ENCODE assay signal across 16 cellular contexts in the genomic region with DNA sequence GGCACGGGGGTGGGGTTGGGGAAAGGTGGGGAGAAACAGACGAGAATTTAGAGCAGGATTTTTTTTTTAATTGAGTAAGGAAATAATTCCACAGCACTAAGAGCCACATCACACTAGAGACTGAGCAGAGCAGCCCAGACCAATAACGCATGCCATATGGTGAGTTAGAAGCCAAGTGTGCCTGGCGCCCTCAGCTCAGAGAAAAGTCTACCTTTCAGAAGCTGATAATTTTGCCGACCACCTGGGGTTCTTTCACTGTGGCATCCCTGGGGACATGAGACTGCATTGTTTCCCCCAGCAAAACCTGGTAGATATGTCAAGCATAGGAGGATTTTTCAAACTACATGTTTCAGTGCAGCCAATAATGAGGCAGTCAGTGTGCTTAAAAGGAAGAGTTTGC.
DNase-seq lines count a peak whose midpoint lies in the region; ATAC-seq and TF ChIP-seq lines count a peak whose summit lies in the region.
"Had no signal": no experiment of that assay in that cellular context is flagged by ENCODE, and none has a peak within 500 bp of the region (broad histone marks: within the 10 kb centered on the region; RNA-seq: fewer than 3 reads in every experiment).

No MANE protein-coding gene starts in this region.

- no peaks in the 10 kb centered on the region for H4K20me1 ChIP-seq in smooth muscle cell (ENCODE audit: low read depth)
- H4K20me1 ChIP-seq: BLaER1 treated with 17β-estradiol and CSF1 and Interleukin-3, amounts not matched to agents 10 nM and 100 nM had no signal

- no peaks in the 10 kb centered on the region for H3F3A ChIP-seq in smooth muscle cell (ENCODE audit: low read depth)

- no peaks in the 10 kb centered on the region for H3K4me1 ChIP-seq in endodermal cell (ENCODE audit: control insufficient read depth, insufficient read depth, low read length)
- no peaks in the 10 kb centered on the region for H3K4me1 ChIP-seq in smooth muscle cell (ENCODE audit: low read depth)
- no peaks in the 10 kb centered on the region for H3K4me1 ChIP-seq in colonic mucosa
- H3K4me1 ChIP-seq: BLaER1 treated with 17β-estradiol and CSF1 and Interleukin-3, amounts not matched to agents 10 nM and 100 nM had no signal

- TF ChIP-seq CTCF in endodermal cell (conservative IDR thresholded peaks at IDR 0.05) = no peak
- no peak for TF ChIP-seq CTCF in smooth muscle cell (IDR thresholded peaks at IDR 0.05; ENCODE audit: borderline replicate concordance, insufficient read depth, poor library complexity, severe bottlenecking)
- no peak for TF ChIP-seq CTCF in colonic mucosa (IDR thresholded peaks at IDR 0.05)

- DNase-seq in COR-L47 (lab: John Stamatoyannopoulos, UW) (peak; percentile 28), NCI-H146 (lab: John Stamatoyannopoulos, UW) (peak; percentile 56), NCI-H446 treated with DMSO at 0.1 percent for 48 hours (lab: John Stamatoyannopoulos, UW) (peak; percentile 5), endodermal cell (no peak), smooth muscle cell (lab: John Stamatoyannopoulos, UW; ENCODE audit: unreplicated experiment) (no peak), iPS-NIHi7 (ENCODE audit: extremely low spot score) (no peak), colonic mucosa (no peak)
- DNase-seq: CD8-positive, alpha-beta memory T cell; H7; MV-4-11; NCI-H187; NCI-H510A; SHP77 treated with DMSO at 0.1 percent for 48 hours had no signal

- H3K9me3 Mint-ChIP-seq in endodermal cell = peaks cover 7% of the 10 kb centered on the region
- H3K9me3 Mint-ChIP-seq: T-helper 1 cell treated with Interleukin-12 subunit alpha and Interleukin-12 subunit beta and Interleukin-4 antibody, amounts not matched to agents 30 μg/mL and 1 μg/mL, for 36 hours had no signal

- no peaks in the 10 kb centered on the region for H3K27me3 Mint-ChIP-seq in endodermal cell (ENCODE audit: insufficient read depth)

- no peaks in the 10 kb centered on the region for H3K36me3 Mint-ChIP-seq in endodermal cell (ENCODE audit: low read depth)
- H3K36me3 Mint-ChIP-seq: CD8-positive, alpha-beta memory T cell had no signal

- no peaks in the 10 kb centered on the region for H3K79me2 ChIP-seq in smooth muscle cell (ENCODE audit: low read depth)

- no peaks in the 10 kb centered on the region for H3K36me3 ChIP-seq in endodermal cell (ENCODE audit: control insufficient read depth, insufficient read depth, low read length)
- H3K36me3 ChIP-seq in smooth muscle cell (ENCODE audit: low read depth) = no peaks in the 10 kb centered on the region
- no peaks in the 10 kb centered on the region for H3K36me3 ChIP-seq in colonic mucosa
- H3K36me3 ChIP-seq: BLaER1 treated with 17β-estradiol and CSF1 and Interleukin-3, amounts not matched to agents 10 nM and 100 nM had no signal

- H3K4me2 ChIP-seq in smooth muscle cell = no peak overlapping the region
- H3K4me2 ChIP-seq: BLaER1 treated with 17β-estradiol and CSF1 and Interleukin-3, amounts not matched to agents 10 nM and 100 nM had no signal

- H3K9me3 ChIP-seq in endodermal cell (ENCODE audit: control insufficient read depth, low read length) (no peaks in the 10 kb centered on the region), smooth muscle cell (replicated peaks; ENCODE audit: low read depth) (no peaks in the 10 kb centered on the region), colonic mucosa (no peaks in the 10 kb centered on the region)

- 80% methylated on average over 4 of the region's 5 CpGs; no CpG with 5 or more reads in 1 of the 2 experiments for WGBS in endodermal cell (ENCODE audit: insufficient coverage in 1 of 2, insufficient read length in 1 of 2), 2 experiments
- 76% methylated on average over 5 of the region's 5 CpGs for WGBS in smooth muscle cell (ENCODE audit: low lambda C conversion rate)

- peaks cover 26% of the 10 kb centered on the region for H3K4me1 Mint-ChIP-seq in endodermal cell
- H3K4me1 Mint-ChIP-seq: CD8-positive, alpha-beta memory T cell had no signal

- intact Hi-C loops in colonic mucosa (cut with DNase I) = no loop called here

- H3K27ac ChIP-seq in endodermal cell (ENCODE audit: low read depth, low read length) (no peak overlapping the region), smooth muscle cell (ENCODE audit: low read depth) (no peak overlapping the region), colonic mucosa (no peak overlapping the region)
- H3K27ac ChIP-seq: BLaER1 treated with 17β-estradiol and CSF1 and Interleukin-3, amounts not matched to agents 10 nM and 100 nM had no signal

- H3K27ac Mint-ChIP-seq in endodermal cell = peak overlapping the region; percentile 48
- H3K27ac Mint-ChIP-seq: CD8-positive, alpha-beta memory T cell; T-helper 1 cell treated with Interleukin-12 subunit alpha and Interleukin-12 subunit beta and Interleukin-4 antibody, amounts not matched to agents 30 μg/mL and 1 μg/mL, for 36 hours had no signal

- H3K4me3 ChIP-seq in endodermal cell (ENCODE audit: low read length) (no peak overlapping the region), smooth muscle cell (no peak overlapping the region), colonic mucosa (no peak overlapping the region)
- H3K4me3 ChIP-seq: BLaER1 treated with 17β-estradiol and CSF1 and Interleukin-3, amounts not matched to agents 10 nM and 100 nM had no signal

- no peak overlapping the region for H3K4me3 Mint-ChIP-seq in endodermal cell
- H3K4me3 Mint-ChIP-seq: CD8-positive, alpha-beta memory T cell; T-helper 1 cell treated with Interleukin-12 subunit alpha and Interleukin-12 subunit beta and Interleukin-4 antibody, amounts not matched to agents 30 μg/mL and 1 μg/mL, for 36 hours had no signal

- no peak for ATAC-seq in HG03520 (IDR thresholded peaks at IDR 0.05; ENCODE audit: unreplicated experiment)

- no peak overlapping the region for H2AFZ ChIP-seq in smooth muscle cell (ENCODE audit: low read depth)

- H3K27me3 ChIP-seq in endodermal cell (ENCODE audit: control insufficient read depth, insufficient read depth, low read length, poor library complexity, severe bottlenecking) (no peaks in the 10 kb centered on the region), smooth muscle cell (ENCODE audit: low read depth) (no peaks in the 10 kb centered on the region), colonic mucosa (no peaks in the 10 kb centered on the region)

- no peak overlapping the region for H3K9ac ChIP-seq in endodermal cell (ENCODE audit: extremely low read depth, low read length, poor library complexity, severe bottlenecking)
- H3K9ac ChIP-seq in smooth muscle cell (ENCODE audit: low read depth) = no peak overlapping the region
- H3K9ac ChIP-seq in colonic mucosa (ENCODE audit: low read depth in 2 of 2, low read length in 2 of 2) = no peak overlapping the region
- H3K9ac ChIP-seq: BLaER1 treated with 17β-estradiol and CSF1 and Interleukin-3, amounts not matched to agents 10 nM and 100 nM had no signal

Comparison
In these comparisons a context has a peak if more than half of its experiments do, and no peak if none do; other contexts are left out.
1. DNase-seq: peak in COR-L47 (single experiment), NCI-H146 (single experiment) and NCI-H446 treated with DMSO at 0.1 percent for 48 hours (single experiment); none in endodermal cell (single experiment), smooth muscle cell (single experiment), iPS-NIHi7 (single experiment) and colonic mucosa (single experiment).